In genomic region chr19:58059003-58059671, GRCh38 we compare ENCODE assay signal across 8 cellular contexts. TPM values are rescaled to one million over a fixed set of nuclear protein-coding genes. Genes with fewer than 3 reads are reported as not detected.
DNase-seq lines count a peak whose midpoint lies in the region; ATAC-seq, FAIRE-seq and TF ChIP-seq lines count a peak whose summit lies in the region.

Gene ZNF135, plus strand, starts transcription at chr19:58059282. Its CDS starts 721 bp downstream, at chr19:58060003.

- TF ChIP-seq POLR2A in adrenal gland (IDR thresholded peaks at IDR 0.05) = peak in 1 of 2 donors; percentile 37

- no peak for FAIRE-seq in pancreas (lab: Jason Lieb, UNC)

- peak; percentile 59 for DNase-seq in DMS153 (lab: John Stamatoyannopoulos, UW)
- peak; percentile 75 for DNase-seq in RPMI7951 (ENCODE audit: low read depth)
- DNase-seq in adrenal gland = peak; percentile 74 to 92 (median 83)
- peak; percentile 93 for DNase-seq in left cardiac atrium
- peak; percentile 78 to 90 (median 84) for DNase-seq in pancreas
- DNase-seq in substantia nigra (lab: John Stamatoyannopoulos, UW) = peak in 48 of 49 donors; percentile 30 to 93 (median 84)
- DNase-seq in NAMALWA (ENCODE audit: low spot score) = no peak
- DNase-seq in SHP77 (lab: John Stamatoyannopoulos, UW) = no peak

- ATAC-seq in left cardiac atrium = peak; percentile 97 to 98
- ATAC-seq in pancreas = peak; percentile 97

- intact Hi-C loops in adrenal gland (cut with DNase I) = no loop called here
- intact Hi-C loops in left cardiac atrium (cut with DNase I) = loop anchor here in 1 of 2 donors (5.0 kb wide), 1 partner anchor 38 kb away; the partner anchor contains the start of gene ZSCAN18
- intact Hi-C loops in pancreas (cut with DNase I) = no loop called here

- H3K36me3 ChIP-seq in adrenal gland (replicated peaks in 1 of 2) = no peaks in the 10 kb centered on the region
- no peaks in the 10 kb centered on the region for H3K36me3 ChIP-seq in pancreas

- H3K27ac ChIP-seq in adrenal gland (peak within 1 kb of the TSS in 4 of 5 donors; percentile 64 to 95 (median 76)), pancreas (peak within 1 kb of the TSS; percentile 46 to 80 (median 72)), substantia nigra (ENCODE audit: low read depth, low read length, poor library complexity, severe bottlenecking) (peak within 1 kb of the TSS; percentile 74)

- H3K4me3 ChIP-seq in adrenal gland = peak within 1 kb of the TSS in 3 of 4 donors; percentile 30 to 64 (median 51)
- peak within 1 kb of the TSS; percentile 35 to 55 (median 48) for H3K4me3 ChIP-seq in pancreas

- H3K9me3 ChIP-seq in adrenal gland (replicated peaks in 1 of 3) = peaks cover 0 to 7% (median 0%) of the 10 kb centered on the region in 3 donors
- peaks cover 0 to 3% (median 0%) of the 10 kb centered on the region in 4 donors for H3K9me3 ChIP-seq in pancreas

- 1 to 4% (median 2%) methylated on average over 4 to 62 of the region's 62 CpGs for WGBS in adrenal gland, 4 donors
- WGBS in pancreas, 2 donors = 0 to 1% methylated on average over 46 to 62 of the region's 62 CpGs

- no peaks in the 10 kb centered on the region for H3K4me1 ChIP-seq in adrenal gland (replicated peaks in 1 of 2)
- H3K4me1 ChIP-seq in pancreas = no peaks in the 10 kb centered on the region

- TF ChIP-seq CTCF in adrenal gland (IDR thresholded peaks at IDR 0.05) (no peak), pancreas (IDR thresholded peaks at IDR 0.05) (no peak)

- no peaks in the 10 kb centered on the region for H3K27me3 ChIP-seq in adrenal gland
- H3K27me3 ChIP-seq in pancreas = no peaks in the 10 kb centered on the region

RNA-seq across cellular contexts. Expression of gene ZNF135, which starts in this region (rescaled TPM):
- total RNA-seq in RPMI7951 (2014; rRNA removed; shearing (Covaris generic)) = 0.72 and 0.88 TPM in 2 replicates
- total RNA-seq in adrenal gland (1 to 10 TPM; 1.2 to 6.5 (median 3.5) TPM), left cardiac atrium (1 to 10 TPM; 2.5 to 3.4 TPM), pancreas (1 to 10 TPM; 1.1 to 5.0 (median 2.0) TPM)
- polyA plus RNA-seq in adrenal gland (10 to 100 TPM in 1 of 3 donors, 1 to 10 TPM in 2; 5.4 to 15.1 (median 6.9) TPM), pancreas (10 to 100 TPM in 1 of 2 donors, 1 to 10 TPM in 1; 8.5 to 11.6 TPM)

Comparison
In these comparisons a context has a peak if more than half of its experiments do, and no peak if none do; other contexts are left out.
1. Peak in DNase-seq in RPMI7951; RNA of the gene not detected or under 1 TPM.
2. DNase-seq: peak in DMS153 (single experiment), adrenal gland (7 of 7), left cardiac atrium (single experiment), pancreas (6 of 6) and substantia nigra (48 of 49); none in NAMALWA (single experiment) and SHP77 (0 of 2).
3. Peak in every context shown above with its lines, with median percentiles within 50 percentile points of each other: H3K27ac ChIP-seq.